10 cellular contexts compared by ENCODE assay signal in genomic region chr2:15916336-15916735, GRCh38. TPM values are rescaled to one million over a fixed set of nuclear protein-coding genes. Genes with fewer than 3 reads are reported as not detected.
"Had no signal": no experiment of that assay in that cellular context is flagged by ENCODE, and none has a peak within 500 bp of the region (broad histone marks: within the 10 kb centered on the region; RNA-seq: fewer than 3 reads in every experiment).

No MANE protein-coding gene starts in this region.

- H3K4me1 Mint-ChIP-seq: IgD-negative memory B cell had no signal

- H3K36me3 Mint-ChIP-seq: IgD-negative memory B cell had no signal

- H3K36me3 ChIP-seq: HAP-1 had no signal

- H3K4me3 Mint-ChIP-seq: HFFc6, IgD-negative memory B cell had no signal

- H3K9ac ChIP-seq: GM23248 had no signal

- H3K27ac Mint-ChIP-seq: HFFc6, IgD-negative memory B cell had no signal

- H3K9me3 ChIP-seq: HAP-1 had no signal

- DNase-seq: GM23248, GOT3, H7, HFFc6 had no signal

- H3K27ac ChIP-seq: GM23248, HL-60 had no signal

- H3K4me3 ChIP-seq: GM23248, HAP-1 had no signal

- H3K4me1 ChIP-seq: HAP-1 had no signal

RNA-seq across cellular contexts. Expression of gene MYCN, which starts 24.0 kb away (rescaled TPM):
- total RNA-seq: GM23248, H4, HepG2, HFFc6, HT1080 had no signal
- polyA plus RNA-seq: GM23248, HepG2, IgD-negative memory B cell had no signal
